ENCODE assay signal across 18 cellular contexts in the genomic region with DNA sequence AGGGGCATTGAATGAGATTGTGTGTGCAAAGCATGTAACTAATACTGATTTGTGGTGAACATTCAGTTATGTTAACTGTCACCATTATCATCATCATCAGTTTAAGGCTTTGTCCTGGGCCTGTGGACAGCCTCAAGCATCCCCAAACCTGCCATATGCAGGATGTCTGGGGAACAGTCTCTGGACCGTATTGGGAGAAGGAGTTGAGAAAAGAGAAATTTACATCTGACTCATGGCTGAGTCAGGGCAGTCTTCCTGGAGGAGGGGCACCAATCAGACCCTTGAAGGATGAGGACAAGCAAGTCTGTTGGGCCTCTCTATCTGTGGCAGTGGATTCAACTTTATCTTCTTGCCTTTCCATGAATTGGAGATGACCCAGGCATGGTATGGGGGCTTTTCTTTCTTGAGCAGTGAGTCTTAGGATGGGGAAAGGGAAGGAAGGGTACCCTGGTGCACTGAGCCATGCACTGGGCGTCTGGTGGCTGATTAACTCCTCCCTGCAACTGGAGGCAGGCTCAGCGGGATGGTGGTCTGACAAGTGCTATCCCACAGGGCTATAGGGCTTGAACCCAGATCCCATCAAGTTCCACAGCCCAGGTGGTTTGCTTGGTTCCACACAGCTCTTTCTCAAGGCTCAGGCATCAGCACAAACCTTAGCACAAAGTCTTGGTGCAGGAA. TPM values are rescaled to one million over a fixed set of nuclear protein-coding genes. Genes with fewer than 3 reads are reported as not detected.
DNase-seq lines count a peak whose midpoint lies in the region; ATAC-seq and TF ChIP-seq lines count a peak whose summit lies in the region.
"Had no signal": no experiment of that assay in that cellular context is flagged by ENCODE, and none has a peak within 500 bp of the region (broad histone marks: within the 10 kb centered on the region; RNA-seq: fewer than 3 reads in every experiment).

No MANE protein-coding gene starts in this region.

- peak; percentile 84 for DNase-seq in A172 (ENCODE audit: low spot score)
- peak; percentile 35 for DNase-seq in HFF-Myc (ENCODE audit: extremely low read depth, low read depth)
- peak; percentile 14 to 65 for DNase-seq in SW 1271 (lab: John Stamatoyannopoulos, UW)
- peak; percentile 27 for DNase-seq in fibroblast of pulmonary artery (ENCODE audit: low read depth)
- no peak for DNase-seq in cortex of kidney (lab: John Stamatoyannopoulos, UW)
- DNase-seq in NCI-H2196 treated with DMSO at 0.1 percent for 48 hours (lab: John Stamatoyannopoulos, UW; ENCODE audit: unreplicated experiment) = no peak
- DNase-seq in mesothelial cell of epicardium (ENCODE audit: low spot score in 2 of 2, unreplicated experiment in 2 of 2) = no peak
- DNase-seq: activated CD4-positive, CD25-positive, alpha-beta regulatory T cell; activated naive CD4-positive, alpha-beta T cell treated with anti-CD3 and anti-CD28 coated beads, Interleukin-2, amount 10 ng/mL, durations not matched to agents 7 days and 5 days; cerebellar nuclear complex; NCI-H1105 treated with DMSO at 0.1 percent for 48 hours; NCI-H345 had no signal

- no peaks in the 10 kb centered on the region for H3K27me3 Mint-ChIP-seq in mesothelial cell of epicardium (ENCODE audit: low read depth)

- TF ChIP-seq CTCF in HFF-Myc (IDR thresholded peaks at IDR 0.05; ENCODE audit: low read depth, low read length, missing control alignments) (no peak), fibroblast of pulmonary artery (IDR thresholded peaks at IDR 0.05; ENCODE audit: low read length, missing control alignments) (no peak), mesothelial cell of epicardium (IDR thresholded peaks at IDR 0.05; ENCODE audit: unreplicated experiment) (no peak)

- no peaks in the 10 kb centered on the region for H3K9me3 Mint-ChIP-seq in mesothelial cell of epicardium
- H3K9me3 Mint-ChIP-seq: activated naive CD4-positive, alpha-beta T cell treated with anti-CD3 and anti-CD28 coated beads, Interleukin-2, amount 10 ng/mL, durations not matched to agents 7 days and 5 days had no signal

- H3K36me3 Mint-ChIP-seq in mesothelial cell of epicardium = no peaks in the 10 kb centered on the region
- H3K36me3 Mint-ChIP-seq: activated naive CD4-positive, alpha-beta T cell treated with anti-CD3 and anti-CD28 coated beads, Interleukin-2, amount 10 ng/mL, durations not matched to agents 7 days and 5 days had no signal

- H3K4me3 ChIP-seq in HFF-Myc (replicated peaks; ENCODE audit: low read depth, low read length) = no peak overlapping the region
- no peak overlapping the region for H3K4me3 ChIP-seq in fibroblast of pulmonary artery (replicated peaks; ENCODE audit: low read depth, low read length)
- H3K4me3 ChIP-seq: skin epidermis had no signal

- no peak overlapping the region for H3K4me3 Mint-ChIP-seq in mesothelial cell of epicardium
- H3K4me3 Mint-ChIP-seq: activated naive CD4-positive, alpha-beta T cell treated with anti-CD3 and anti-CD28 coated beads, Interleukin-2, amount 10 ng/mL, durations not matched to agents 7 days and 5 days had no signal

- H3K27ac Mint-ChIP-seq in mesothelial cell of epicardium = no peak overlapping the region
- H3K27ac Mint-ChIP-seq: activated naive CD4-positive, alpha-beta T cell treated with anti-CD3 and anti-CD28 coated beads, Interleukin-2, amount 10 ng/mL, durations not matched to agents 7 days and 5 days had no signal

- ATAC-seq in GM19395 (IDR thresholded peaks at IDR 0.05; ENCODE audit: unreplicated experiment) = no peak

- H3K4me1 Mint-ChIP-seq in mesothelial cell of epicardium = no peaks in the 10 kb centered on the region
- H3K4me1 Mint-ChIP-seq: activated naive CD4-positive, alpha-beta T cell treated with anti-CD3 and anti-CD28 coated beads, Interleukin-2, amount 10 ng/mL, durations not matched to agents 7 days and 5 days had no signal

RNA-seq across cellular contexts. Expression of a gene that starts 2.9 kb away (rescaled TPM):
- 2.1 and 5.4 TPM in 2 replicates for total RNA-seq in A172 (2014; rRNA removed; shearing (Covaris generic))
- 0.07 TPM in 1 of 3 replicates, not detected in the others for total RNA-seq in mesothelial cell of epicardium
- total RNA-seq: epithelial cell of proximal tubule, omental fat pad, subcutaneous adipose tissue had no signal

RNA-seq across cellular contexts. Expression of a gene that starts 46.9 kb away (rescaled TPM):
- 1.7 and 3.5 TPM in 2 replicates for total RNA-seq in A172 (2014; rRNA removed; shearing (Covaris generic))
- 0.09 TPM in 1 of 3 replicates, not detected in the others for total RNA-seq in mesothelial cell of epicardium
- total RNA-seq: omental fat pad, subcutaneous adipose tissue had no signal

RNA-seq across cellular contexts. Expression of a gene that starts 56.2 kb away (rescaled TPM):
- 0.29 and 0.50 TPM in 2 replicates for total RNA-seq in A172 (2014; rRNA removed; shearing (Covaris generic))
- total RNA-seq in mesothelial cell of epicardium = not detected in 3 replicates
- total RNA-seq: A673, epithelial cell of proximal tubule had no signal

Comparison
In these comparisons a context has a peak if more than half of its experiments do, and no peak if none do; other contexts are left out.
1. DNase-seq: peak in A172 (single experiment), HFF-Myc (single experiment), SW 1271 (2 of 2) and fibroblast of pulmonary artery (single experiment); none in cortex of kidney (single experiment), NCI-H2196 treated with DMSO at 0.1 percent for 48 hours (single experiment) and mesothelial cell of epicardium (0 of 2).